8 cellular contexts compared by ENCODE assay signal in genomic region chr6:142855877-142856606, GRCh38.
A peak's percentile ranks its signal among the peaks of the same experiment; 100 is the strongest.
DNase-seq lines count a peak whose midpoint lies in the region; ATAC-seq and TF ChIP-seq lines count a peak whose summit lies in the region.

No MANE protein-coding gene starts in this region.

- H3K4me2 ChIP-seq in Loucy (ENCODE audit: low read depth, low read length, poor library complexity, severe bottlenecking) (peak overlapping the region; percentile 89), trophoblast cell (ENCODE audit: low read length) (no peak overlapping the region)

- H3K4me3 ChIP-seq in Loucy (ENCODE audit: low read length, poor library complexity, severe bottlenecking) (peak overlapping the region; percentile 69), trophoblast cell (ENCODE audit: low read depth, low read length) (no peak overlapping the region)
- H3K4me3 ChIP-seq in naive thymus-derived CD4-positive, alpha-beta T cell (ENCODE audit: low read length) = peak overlapping the region; percentile 54

- H3K36me3 Mint-ChIP-seq in naive thymus-derived CD4-positive, alpha-beta T cell = peaks cover 0 to 18% (median 8%) of the 10 kb centered on the region in 5 donors

- H3K79me1 ChIP-seq in trophoblast cell (ENCODE audit: low read length) = no peaks in the 10 kb centered on the region

- H4K91ac ChIP-seq in trophoblast cell (ENCODE audit: low read depth, low read length) = no peak overlapping the region

- peak overlapping the region; percentile 86 for H3K27ac ChIP-seq in naive thymus-derived CD4-positive, alpha-beta T cell (ENCODE audit: low read depth, low read length)
- H3K27ac ChIP-seq in trophoblast cell (ENCODE audit: low read depth, low read length) = no peak overlapping the region

- H3K27ac Mint-ChIP-seq in naive thymus-derived CD4-positive, alpha-beta T cell = peak overlapping the region; percentile 91 to 100 (median 98)

- H2AK5ac ChIP-seq in trophoblast cell (ENCODE audit: low read length) = no peak overlapping the region

- peak overlapping the region; percentile 63 for H3K9ac ChIP-seq in Loucy (ENCODE audit: low read depth, low read length, poor library complexity, severe bottlenecking)
- H3K9ac ChIP-seq in trophoblast cell (ENCODE audit: low read length) = no peak overlapping the region

- DNase-seq in naive thymus-derived CD4-positive, alpha-beta T cell = peak in 7 of 9 donors; percentile 27 to 64 (median 50)
- DNase-seq in trophoblast cell = no peak
- DNase-seq in SHP77 treated with DMSO at 0.1 percent for 48 hours (lab: John Stamatoyannopoulos, UW) = no peak
- no peak for DNase-seq in NCI-H82 (lab: John Stamatoyannopoulos, UW)
- DNase-seq in activated CD8-positive, alpha-beta memory T cell treated with anti-CD3 and anti-CD28 coated beads, Interleukin-2, amount 50 U/mL, for 48 hours = no peak

- TF ChIP-seq CTCF in Loucy (conservative IDR thresholded peaks at IDR 0.05; ENCODE audit: low read length) = no peak

- H3F3A ChIP-seq in Loucy (ENCODE audit: low read depth) = peaks cover 14% of the 10 kb centered on the region

- H3K4me1 ChIP-seq in Loucy (ENCODE audit: insufficient read depth, low read length, poor library complexity, severe bottlenecking) = peaks cover 67% of the 10 kb centered on the region
- peaks cover 74 to 81% of the 10 kb centered on the region in 2 donors for H3K4me1 ChIP-seq in naive thymus-derived CD4-positive, alpha-beta T cell (ENCODE audit: control insufficient read depth in 2 of 2, insufficient read depth in 2 of 2, low read length in 2 of 2)
- peaks cover 0 to 2% of the 10 kb centered on the region in 2 experiments for H3K4me1 ChIP-seq in trophoblast cell (ENCODE audit: control insufficient read depth in 1 of 2, insufficient read depth in 2 of 2, low read length in 2 of 2)

- no peak overlapping the region for H2BK120ac ChIP-seq in trophoblast cell (ENCODE audit: insufficient read depth, low read length, poor library complexity)

- no peaks in the 10 kb centered on the region for H3K27me3 Mint-ChIP-seq in naive thymus-derived CD4-positive, alpha-beta T cell

- H3K9me2 ChIP-seq in Loucy (replicated peaks; ENCODE audit: low read depth, low read length) = no peaks in the 10 kb centered on the region

- H3K23ac ChIP-seq in trophoblast cell (ENCODE audit: low read length) = no peak overlapping the region

- no peak overlapping the region for H3K4ac ChIP-seq in trophoblast cell (ENCODE audit: low read depth, low read length)

- peaks cover 0 to 1% (median 0%) of the 10 kb centered on the region in 11 donors for H3K9me3 Mint-ChIP-seq in naive thymus-derived CD4-positive, alpha-beta T cell

- no peak overlapping the region for H4K8ac ChIP-seq in trophoblast cell (ENCODE audit: low read depth, low read length)

- H2AFZ ChIP-seq in Loucy (ENCODE audit: low read length) (no peak overlapping the region), trophoblast cell (ENCODE audit: insufficient read depth, low read length, poor library complexity) (no peak overlapping the region)

- no peaks in the 10 kb centered on the region for H3K36me3 ChIP-seq in Loucy (ENCODE audit: insufficient read depth, low read length)
- H3K36me3 ChIP-seq in naive thymus-derived CD4-positive, alpha-beta T cell (ENCODE audit: control insufficient read depth in 2 of 3, insufficient read depth in 3 of 3, low read length in 3 of 3) = no peaks in the 10 kb centered on the region
- no peaks in the 10 kb centered on the region for H3K36me3 ChIP-seq in trophoblast cell (ENCODE audit: control insufficient read depth in 1 of 2, insufficient read depth in 2 of 2, low read length in 2 of 2)

- peak; percentile 18 for ATAC-seq in GM18520 (IDR thresholded peaks at IDR 0.05; ENCODE audit: unreplicated experiment)
- peak; percentile 5 for ATAC-seq in GM21737 (IDR thresholded peaks at IDR 0.05; ENCODE audit: unreplicated experiment)
- ATAC-seq in naive thymus-derived CD4-positive, alpha-beta T cell = no peak

- POLR2A ChIA-PET in naive thymus-derived CD4-positive, alpha-beta T cell (lab: Charles Lee) = interaction anchor here (0.6 to 10.9 kb wide), 22 partner anchors 9 to 286 kb away, joined by 3 to 200 read pairs (median 4); partner anchors contain the start of gene HIVEP2

- no peak overlapping the region for H2BK12ac ChIP-seq in trophoblast cell (ENCODE audit: low read length)

- no peaks in the 10 kb centered on the region for H3K27me3 ChIP-seq in Loucy (ENCODE audit: insufficient read depth, low read length, poor library complexity, severe bottlenecking)
- H3K27me3 ChIP-seq in naive thymus-derived CD4-positive, alpha-beta T cell (ENCODE audit: control insufficient read depth in 2 of 2, insufficient read depth in 2 of 2, low read length in 2 of 2) = no peaks in the 10 kb centered on the region
- no peaks in the 10 kb centered on the region for H3K27me3 ChIP-seq in trophoblast cell (ENCODE audit: insufficient read depth, low read length)

- no peak overlapping the region for H3K14ac ChIP-seq in trophoblast cell (ENCODE audit: low read length)

- intact Hi-C loops in naive thymus-derived CD4-positive, alpha-beta T cell (cut with micrococcal nuclease) = loop anchor here (1.0 to 5.0 kb wide), 6 partner anchors 11 to 459 kb away; no protein-coding TSS in a partner anchor

- WGBS in trophoblast cell (ENCODE audit: extremely low coverage, insufficient coverage, insufficient read length) = no CpG with 5 or more reads among the region's 5 CpGs

- peaks cover 54 to 100% (median 96%) of the 10 kb centered on the region in 7 donors for H3K4me1 Mint-ChIP-seq in naive thymus-derived CD4-positive, alpha-beta T cell

- H3K4me3 Mint-ChIP-seq in naive thymus-derived CD4-positive, alpha-beta T cell = peak overlapping the region; percentile 72 to 88 (median 84)

- CTCF ChIA-PET in naive thymus-derived CD4-positive, alpha-beta T cell (lab: Charles Lee) = interaction anchor here (0.9 to 3.7 kb wide), 5 partner anchors 10 to 164 kb away, joined by 4 to 17 read pairs (median 5); no protein-coding TSS in a partner anchor

- H3K9me3 ChIP-seq in Loucy (ENCODE audit: insufficient read depth, low read depth, low read length) = no peaks in the 10 kb centered on the region
- H3K9me3 ChIP-seq in naive thymus-derived CD4-positive, alpha-beta T cell (ENCODE audit: control insufficient read depth in 2 of 3, low read length in 3 of 3) = no peaks in the 10 kb centered on the region
- peaks cover 1% of the 10 kb centered on the region for H3K9me3 ChIP-seq in trophoblast cell (ENCODE audit: insufficient read depth, low read depth, low read length)

- peaks cover 15% of the 10 kb centered on the region for H4K20me1 ChIP-seq in Loucy (ENCODE audit: insufficient read depth, low read length, poor library complexity, severe bottlenecking)

- H3K79me2 ChIP-seq in Loucy (ENCODE audit: insufficient read depth, low read length) (peaks cover 84% of the 10 kb centered on the region), trophoblast cell (ENCODE audit: control insufficient read depth, insufficient read depth, low read length, poor library complexity) (no peaks in the 10 kb centered on the region)

- no peak overlapping the region for H3K18ac ChIP-seq in trophoblast cell (ENCODE audit: low read length)

- H4K12ac ChIP-seq in trophoblast cell (ENCODE audit: low read depth, low read length) = no peak overlapping the region

- no peak overlapping the region for H2BK5ac ChIP-seq in trophoblast cell (ENCODE audit: low read depth, low read length, poor library complexity)

Comparison
In these comparisons a context has a peak if more than half of its experiments do, and no peak if none do; other contexts are left out.
1. DNase-seq: peak in naive thymus-derived CD4-positive, alpha-beta T cell (7 of 9); none in trophoblast cell (0 of 2), SHP77 treated with DMSO at 0.1 percent for 48 hours (single experiment), NCI-H82 (single experiment) and activated CD8-positive, alpha-beta memory T cell treated with anti-CD3 and anti-CD28 coated beads, Interleukin-2, amount 50 U/mL, for 48 hours (single experiment).